ENCODE assay signal across 16 cellular contexts in the genomic region with DNA sequence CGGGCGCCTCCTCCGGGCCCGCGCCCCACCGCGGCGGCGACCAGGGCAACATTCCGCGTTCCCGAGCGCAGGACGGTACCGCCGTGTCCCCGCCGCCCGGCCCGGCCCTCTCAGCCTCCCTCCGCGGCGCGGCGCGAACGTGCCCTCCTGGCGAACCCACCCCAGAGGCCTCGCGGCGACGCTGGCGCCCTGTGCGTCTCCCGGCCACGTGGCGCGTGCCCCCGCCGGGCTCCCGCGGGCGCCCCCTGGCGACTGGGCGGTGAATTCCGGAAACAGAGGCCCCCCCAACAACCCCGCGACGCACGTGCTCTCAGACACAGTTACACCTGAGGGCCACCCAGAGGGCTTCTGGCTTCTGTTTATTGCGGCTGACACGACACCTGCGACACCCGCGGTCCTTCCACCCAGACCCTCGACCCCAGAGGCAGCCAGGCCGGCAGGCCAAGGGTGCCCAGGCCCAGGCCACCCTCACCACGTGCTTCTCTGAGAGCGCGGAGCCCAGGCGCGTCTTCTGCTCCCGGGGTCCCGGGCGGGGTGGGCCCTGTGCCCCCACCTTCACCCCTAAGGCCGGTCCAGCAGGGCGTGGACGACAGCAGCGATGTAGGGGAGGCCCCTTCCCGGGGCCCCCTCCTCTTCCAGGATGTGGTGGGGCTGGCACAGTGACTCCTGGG. TPM values are rescaled to one million over a fixed set of nuclear protein-coding genes. Genes with fewer than 3 reads are reported as not detected.
DNase-seq lines count a peak whose midpoint lies in the region; ATAC-seq, FAIRE-seq and TF ChIP-seq lines count a peak whose summit lies in the region.
"Had no signal": no experiment of that assay in that cellular context is flagged by ENCODE, and none has a peak within 500 bp of the region (broad histone marks: within the 10 kb centered on the region; RNA-seq: fewer than 3 reads in every experiment).

A gene (minus strand): TSS at position 210 of the 671 bp plus-strand sequence. CDS start 158 bp downstream, at position 52.

- FAIRE-seq in small intestine (lab: Jason Lieb, UNC): no peak
- FAIRE-seq: GM12891 had no signal

- H3K36me3 ChIP-seq in small intestine (ENCODE audit: control insufficient read depth in 2 of 2, insufficient read depth in 2 of 2, low read length in 2 of 2): peaks cover 20 to 26% of the 10 kb centered on the region in 2 donors

- intact Hi-C loops in activated CD4-positive, alpha-beta memory T cell treated with anti-CD3 and anti-CD28 coated beads for 36 hours (cut with micrococcal nuclease): no loop called here

- no peak within 1 kb of the TSS for H3K4me3 ChIP-seq in small intestine (ENCODE audit: low read depth in 1 of 2, low read length in 2 of 2)
- H3K4me3 ChIP-seq: adrenal gland had no signal

- no peaks in the 10 kb centered on the region for H3K27me3 Mint-ChIP-seq in activated CD4-positive, alpha-beta memory T cell treated with anti-CD3 and anti-CD28 coated beads, Interleukin-2, amount 10 ng/mL, durations not matched to agents 7 days and 5 days
- no peaks in the 10 kb centered on the region for H3K27me3 Mint-ChIP-seq in activated CD4-positive, alpha-beta memory T cell treated with anti-CD3 and anti-CD28 coated beads for 36 hours
- H3K27me3 Mint-ChIP-seq in endothelial cell (ENCODE audit: unreplicated experiment): peaks cover 28% of the 10 kb centered on the region

- TF ChIP-seq CTCF in endothelial cell (IDR thresholded peaks at IDR 0.05; ENCODE audit: unreplicated experiment): peak; percentile 58

- DNase-seq in activated CD4-positive, alpha-beta memory T cell treated with anti-CD3 and anti-CD28 coated beads, Interleukin-2, amount 10 ng/mL, durations not matched to agents 7 days and 5 days: no peak
- DNase-seq in activated CD4-positive, alpha-beta memory T cell treated with anti-CD3 and anti-CD28 coated beads for 36 hours: no peak
- peak; percentile 3 for DNase-seq in NCI-H1048 (lab: John Stamatoyannopoulos, UW)
- peak; percentile 52 for DNase-seq in endothelial cell (ENCODE audit: low spot score)
- DNase-seq in small intestine: no peak
- no peak for DNase-seq in stimulated activated CD4-positive, alpha-beta T cell treated with anti-CD3 and anti-CD28 coated beads, Interleukin-12 subunit alpha, Interleukin-12 subunit beta, amount 100 ng/mL, for 4 hours
- no peak for DNase-seq in AG08396 (ENCODE audit: low spot score)
- DNase-seq: DND-41, GOT3, midbrain, SW 1271 had no signal

- H3K36me3 Mint-ChIP-seq in activated CD4-positive, alpha-beta memory T cell treated with anti-CD3 and anti-CD28 coated beads, Interleukin-2, amount 10 ng/mL, durations not matched to agents 7 days and 5 days (ENCODE audit: low read depth): peaks cover 44% of the 10 kb centered on the region
- H3K36me3 Mint-ChIP-seq in activated CD4-positive, alpha-beta memory T cell treated with anti-CD3 and anti-CD28 coated beads for 36 hours: peaks cover 18% of the 10 kb centered on the region
- peaks cover 10% of the 10 kb centered on the region for H3K36me3 Mint-ChIP-seq in endothelial cell (ENCODE audit: low read depth, unreplicated experiment)

- H3K4me1 Mint-ChIP-seq in activated CD4-positive, alpha-beta memory T cell treated with anti-CD3 and anti-CD28 coated beads, Interleukin-2, amount 10 ng/mL, durations not matched to agents 7 days and 5 days: peaks cover 28% of the 10 kb centered on the region
- H3K4me1 Mint-ChIP-seq in activated CD4-positive, alpha-beta memory T cell treated with anti-CD3 and anti-CD28 coated beads for 36 hours (ENCODE audit: low read depth): peaks cover 20% of the 10 kb centered on the region
- H3K4me1 Mint-ChIP-seq in endothelial cell (ENCODE audit: unreplicated experiment): peaks cover 11% of the 10 kb centered on the region

- no peaks in the 10 kb centered on the region for H3K9me3 Mint-ChIP-seq in activated CD4-positive, alpha-beta memory T cell treated with anti-CD3 and anti-CD28 coated beads, Interleukin-2, amount 10 ng/mL, durations not matched to agents 7 days and 5 days
- H3K9me3 Mint-ChIP-seq in activated CD4-positive, alpha-beta memory T cell treated with anti-CD3 and anti-CD28 coated beads for 36 hours: no peaks in the 10 kb centered on the region
- no peaks in the 10 kb centered on the region for H3K9me3 Mint-ChIP-seq in endothelial cell (ENCODE audit: unreplicated experiment)
- H3K9me3 Mint-ChIP-seq: dendritic cell treated with granulocyte-macrophage colony-stimulating factor and Interleukin-4, amounts not matched to agents 40 ng/mL and 50 ng/mL, for 4 days had no signal

- no peaks in the 10 kb centered on the region for H3K27me3 ChIP-seq in small intestine (ENCODE audit: control insufficient read depth in 2 of 2, insufficient read depth in 2 of 2, low read length in 2 of 2)
- H3K27me3 ChIP-seq: adrenal gland had no signal

- 94 to 96% (median 94%) methylated on average over 63 to 70 of the region's 70 CpGs for WGBS in small intestine, 3 donors

- no peak within 1 kb of the TSS for H3K27ac ChIP-seq in small intestine (ENCODE audit: low read depth in 1 of 2, low read length in 1 of 2)

- H3K4me1 ChIP-seq in small intestine (ENCODE audit: control insufficient read depth in 2 of 2, insufficient read depth in 1 of 2, low read depth in 1 of 2, low read length in 1 of 2): peaks cover 0 to 3% of the 10 kb centered on the region in 2 donors

- POLR2A ChIA-PET in activated CD4-positive, alpha-beta memory T cell treated with anti-CD3 and anti-CD28 coated beads, Interleukin-2, amount 10 ng/mL, durations not matched to agents 7 days and 5 days (lab: Charles Lee): interaction anchor here (1.7 kb wide), 1 partner anchor 10 kb away, joined by 13 read pairs; no protein-coding TSS in a partner anchor
- POLR2A ChIA-PET in activated CD4-positive, alpha-beta memory T cell treated with anti-CD3 and anti-CD28 coated beads for 36 hours (lab: Charles Lee): no interaction called here

- H3K9me3 ChIP-seq in small intestine (ENCODE audit: control insufficient read depth, low read depth): no peaks in the 10 kb centered on the region
- H3K9me3 ChIP-seq: adrenal gland had no signal

- H3K4me3 Mint-ChIP-seq in activated CD4-positive, alpha-beta memory T cell treated with anti-CD3 and anti-CD28 coated beads, Interleukin-2, amount 10 ng/mL, durations not matched to agents 7 days and 5 days: no peak within 1 kb of the TSS
- H3K4me3 Mint-ChIP-seq in activated CD4-positive, alpha-beta memory T cell treated with anti-CD3 and anti-CD28 coated beads for 36 hours: no peak within 1 kb of the TSS
- H3K4me3 Mint-ChIP-seq in endothelial cell (ENCODE audit: unreplicated experiment): no peak within 1 kb of the TSS
- H3K4me3 Mint-ChIP-seq: dendritic cell treated with granulocyte-macrophage colony-stimulating factor and Interleukin-4, amounts not matched to agents 40 ng/mL and 50 ng/mL, for 4 days had no signal

- no peak within 1 kb of the TSS for H3K27ac Mint-ChIP-seq in activated CD4-positive, alpha-beta memory T cell treated with anti-CD3 and anti-CD28 coated beads, Interleukin-2, amount 10 ng/mL, durations not matched to agents 7 days and 5 days
- H3K27ac Mint-ChIP-seq in activated CD4-positive, alpha-beta memory T cell treated with anti-CD3 and anti-CD28 coated beads for 36 hours: no peak within 1 kb of the TSS
- no peak within 1 kb of the TSS for H3K27ac Mint-ChIP-seq in endothelial cell (ENCODE audit: unreplicated experiment)
- H3K27ac Mint-ChIP-seq: dendritic cell treated with granulocyte-macrophage colony-stimulating factor and Interleukin-4, amounts not matched to agents 40 ng/mL and 50 ng/mL, for 4 days had no signal

- CTCF ChIA-PET in activated CD4-positive, alpha-beta memory T cell treated with anti-CD3 and anti-CD28 coated beads, Interleukin-2, amount 10 ng/mL, durations not matched to agents 7 days and 5 days (lab: Charles Lee): no interaction called here
- CTCF ChIA-PET in activated CD4-positive, alpha-beta memory T cell treated with anti-CD3 and anti-CD28 coated beads for 36 hours (lab: Charles Lee): interaction anchor here (1.0 kb wide), 1 partner anchor 14 kb away, joined by 3 read pairs; no protein-coding TSS in a partner anchor

- no peak for ATAC-seq in GM18498 (IDR thresholded peaks at IDR 0.05; ENCODE audit: unreplicated experiment)

RNA-seq across cellular contexts. Expression of the gene that starts here (rescaled TPM):
- 10 to 100 TPM; 29.1 to 30.0 TPM for total RNA-seq in activated CD4-positive, alpha-beta memory T cell treated with anti-CD3 and anti-CD28 coated beads, Interleukin-2, amount 10 ng/mL, durations not matched to agents 7 days and 5 days
- 10 to 100 TPM in 1 of 2 experiments, 1 to 10 TPM in 1; 9.9 to 11.4 TPM for total RNA-seq in activated CD4-positive, alpha-beta memory T cell treated with anti-CD3 and anti-CD28 coated beads for 36 hours
- total RNA-seq in endothelial cell (ENCODE audit: unreplicated experiment): 2.6 TPM
- polyA plus RNA-seq in small intestine: 10 to 100 TPM in 2 of 3 donors, 1 to 10 TPM in 1; 2.0 to 28.2 (median 18.6) TPM
- total RNA-seq: urinary bladder had no signal

Comparison
In these comparisons a context has a peak if more than half of its experiments do, and no peak if none do; other contexts are left out.
1. DNase-seq: peak in NCI-H1048 (single experiment) and endothelial cell (single experiment); none in activated CD4-positive, alpha-beta memory T cell treated with anti-CD3 and anti-CD28 coated beads, Interleukin-2, amount 10 ng/mL, durations not matched to agents 7 days and 5 days (single experiment), activated CD4-positive, alpha-beta memory T cell treated with anti-CD3 and anti-CD28 coated beads for 36 hours (single experiment), small intestine (single experiment), stimulated activated CD4-positive, alpha-beta T cell treated with anti-CD3 and anti-CD28 coated beads, Interleukin-12 subunit alpha, Interleukin-12 subunit beta, amount 100 ng/mL, for 4 hours (single experiment) and AG08396 (single experiment).